ENCODE assay signal across 28 cellular contexts in genomic region chr10:71780722-71781121, GRCh38. TPM values are rescaled to one million over a fixed set of nuclear protein-coding genes. Genes with fewer than 3 reads are reported as not detected.
DNase-seq lines count a peak whose midpoint lies in the region; ATAC-seq, FAIRE-seq and TF ChIP-seq lines count a peak whose summit lies in the region.
"Had no signal": no experiment of that assay in that cellular context is flagged by ENCODE, and none has a peak within 500 bp of the region (broad histone marks: within the 10 kb centered on the region; RNA-seq: fewer than 3 reads in every experiment).

No MANE protein-coding gene starts in this region.

- H3K27ac Mint-ChIP-seq in endodermal cell = no peak overlapping the region
- H3K27ac Mint-ChIP-seq: activated CD4-positive, alpha-beta T cell treated with anti-CD3 and anti-CD28 coated beads for 36 hours; CD8-positive, alpha-beta memory T cell; effector memory CD8-positive, alpha-beta T cell; HFFc6 had no signal

- 84 to 91% methylated on average over 7 to 9 of the region's 9 CpGs for WGBS in endodermal cell (ENCODE audit: insufficient coverage in 1 of 2, insufficient read length in 1 of 2), 2 experiments
- 80 to 91% (median 89%) methylated on average over 9 of the region's 9 CpGs for WGBS in spleen, 5 donors

- TF ChIP-seq POLR2A in spleen (IDR thresholded peaks at IDR 0.05) (no peak), H54 (IDR thresholded peaks at IDR 0.05; ENCODE audit: low read depth, low read length) (no peak)

- no peaks in the 10 kb centered on the region for H3K4me1 Mint-ChIP-seq in endodermal cell

- H3K27ac ChIP-seq in endodermal cell (ENCODE audit: low read depth, low read length) (no peak overlapping the region), spleen (no peak overlapping the region)
- H3K27ac ChIP-seq: coronary artery, esophagus muscularis mucosa, gastroesophageal sphincter, SJCRH30 had no signal

- H3K36me3 ChIP-seq in endodermal cell (ENCODE audit: control insufficient read depth, insufficient read depth, low read length) = no peaks in the 10 kb centered on the region
- H3K36me3 ChIP-seq in spleen = no peaks in the 10 kb centered on the region
- H3K36me3 ChIP-seq: gastroesophageal sphincter, SJCRH30 had no signal

- H3K27me3 Mint-ChIP-seq in endodermal cell (ENCODE audit: insufficient read depth) = peaks cover 6% of the 10 kb centered on the region
- H3K27me3 Mint-ChIP-seq: activated CD4-positive, alpha-beta T cell treated with anti-CD3 and anti-CD28 coated beads for 36 hours; CD8-positive, alpha-beta memory T cell had no signal

- H3K4me3 ChIP-seq in endodermal cell (ENCODE audit: low read length) (no peak overlapping the region), spleen (no peak overlapping the region)
- H3K4me3 ChIP-seq: coronary artery, esophagus muscularis mucosa, gastroesophageal sphincter, SJCRH30 had no signal

- H3K9me3 ChIP-seq in endodermal cell (ENCODE audit: control insufficient read depth, low read length) (no peaks in the 10 kb centered on the region), spleen (no peaks in the 10 kb centered on the region)
- H3K9me3 ChIP-seq: esophagus muscularis mucosa, gastroesophageal sphincter, SJCRH30 had no signal

- intact Hi-C loops in left ventricle myocardium superior (cut with micrococcal nuclease) (no loop called here), cardiac septum (cut with DNase I) (no loop called here), spleen (cut with DNase I; ENCODE audit: low total_unique reads) (no loop called here)

- FAIRE-seq in H54 (lab: Jason Lieb, UNC) = no peak
- FAIRE-seq: bronchial epithelial cell, keratinocyte had no signal

- peaks cover 3% of the 10 kb centered on the region for H3K9me3 Mint-ChIP-seq in endodermal cell
- H3K9me3 Mint-ChIP-seq: CD8-positive, alpha-beta memory T cell; effector memory CD8-positive, alpha-beta T cell; HFFc6 had no signal

- peak; percentile 35 for TF ChIP-seq CTCF in endodermal cell (conservative IDR thresholded peaks at IDR 0.05)
- no peak for TF ChIP-seq CTCF in spleen (IDR thresholded peaks at IDR 0.05 in 8 of 11, conservative IDR thresholded peaks at IDR 0.05 in 3 of 11)

- no peaks in the 10 kb centered on the region for H3K36me3 Mint-ChIP-seq in endodermal cell (ENCODE audit: low read depth)

- H3K4me1 ChIP-seq in endodermal cell (ENCODE audit: control insufficient read depth, insufficient read depth, low read length) (no peaks in the 10 kb centered on the region), spleen (peaks cover 19 to 85% (median 51%) of the 10 kb centered on the region in 6 donors)
- H3K4me1 ChIP-seq: SJCRH30 had no signal

- H3K27me3 ChIP-seq in endodermal cell (ENCODE audit: control insufficient read depth, insufficient read depth, low read length, poor library complexity, severe bottlenecking) (no peaks in the 10 kb centered on the region), spleen (replicated peaks in 1 of 7) (no peaks in the 10 kb centered on the region)
- H3K27me3 ChIP-seq: esophagus muscularis mucosa, gastroesophageal sphincter, SJCRH30 had no signal

- H3K9ac ChIP-seq in endodermal cell (ENCODE audit: extremely low read depth, low read length, poor library complexity, severe bottlenecking) = no peak overlapping the region

- H3K4me3 Mint-ChIP-seq in endodermal cell = no peak overlapping the region
- H3K4me3 Mint-ChIP-seq: activated CD4-positive, alpha-beta T cell treated with anti-CD3 and anti-CD28 coated beads for 36 hours; CD8-positive, alpha-beta memory T cell; effector memory CD8-positive, alpha-beta T cell; HFFc6 had no signal

- DNase-seq in left ventricle myocardium superior = peak; percentile 2
- no peak for DNase-seq in cardiac septum (ENCODE audit: low spot score)
- DNase-seq in OCI-M1 (lab: John Stamatoyannopoulos, UW) = peak; percentile 36
- DNase-seq in endodermal cell = peak; percentile 62
- peak; percentile 19 for DNase-seq in spleen
- no peak for DNase-seq in GDM1 (lab: John Stamatoyannopoulos, UW)
- DNase-seq in NCI-H146 (lab: John Stamatoyannopoulos, UW) = no peak
- no peak for DNase-seq in H54 (ENCODE audit: insufficient read length, low spot score)
- DNase-seq: 8988T; activated CD4-positive, alpha-beta T cell treated with anti-CD3 and anti-CD28 coated beads for 36 hours; activated naive CD4-positive, alpha-beta T cell treated with anti-CD3 and anti-CD28 coated beads, Interleukin-2, amount 50 U/mL, for 16 hours; DMS53; effector memory CD8-positive, alpha-beta T cell; GF-D8; HFFc6; hypothalamus; KBM-7; mammary epithelial cell; NCI-H1436 treated with DMSO at 0.1 percent for 48 hours; NCI-H510A treated with DMSO at 0.1 percent for 48 hours; NK-92 treated with Interleukin-12 subunit alpha and Interleukin-12 subunit beta, amount 100 ng/mL, for 24 hours; SJCRH30 had no signal

- ATAC-seq in left ventricle myocardium superior = no peak
- ATAC-seq: activated CD4-positive, alpha-beta T cell treated with anti-CD3 and anti-CD28 coated beads for 36 hours; effector memory CD8-positive, alpha-beta T cell; gastroesophageal sphincter had no signal

RNA-seq across cellular contexts. Expression of gene VSIR, which starts 7.4 kb away (rescaled TPM):
- total RNA-seq in left ventricle myocardium superior (127 TPM), cardiac septum (63.0 TPM), endodermal cell (under 1 TPM; 0.07 to 0.68 TPM), spleen (100 to 1,000 TPM; 202 to 512 (median 313) TPM)
- polyA plus RNA-seq in endodermal cell (2013, experiment 1 of 2) = 0.61 TPM
- polyA plus RNA-seq in endodermal cell (2013, experiment 2 of 2) = 0.12 TPM
- 10 to 100 TPM; 34.5 to 84.3 (median 50.4) TPM for polyA plus RNA-seq in spleen

Comparison
In these comparisons a context has a peak if more than half of its experiments do, and no peak if none do; other contexts are left out.
1. DNase-seq: peak in left ventricle myocardium superior (single experiment), OCI-M1 (single experiment), endodermal cell (single experiment) and spleen (single experiment); none in cardiac septum (single experiment), GDM1 (single experiment), NCI-H146 (single experiment) and H54 (single experiment).
2. RNA of gene VSIR, which starts 7.4 kb away (total RNA-seq): 202 to 512 TPM in spleen, 127 TPM in left ventricle myocardium superior (single experiment) and 63.0 TPM in cardiac septum (single experiment); 0.07 to 0.68 TPM in endodermal cell; every median in the first group is over 10 times any median in the second.